In genomic region chr10:46375406-46375805, GRCh38 we compare ENCODE assay signal across 10 cellular contexts. TPM values are rescaled to one million over a fixed set of nuclear protein-coding genes. Genes with fewer than 3 reads are reported as not detected.
DNase-seq lines count a peak whose midpoint lies in the region; ATAC-seq and TF ChIP-seq lines count a peak whose summit lies in the region.
"Not testable (repeated sequence)": the region's sequence is repeated elsewhere in the genome, so short reads cannot be mapped to it uniquely, and the experiment has no call there.
"Had no signal": no experiment of that assay in that cellular context is flagged by ENCODE, and none has a peak within 500 bp of the region (broad histone marks: within the 10 kb centered on the region; RNA-seq: fewer than 3 reads in every experiment).

A gene with protein sequence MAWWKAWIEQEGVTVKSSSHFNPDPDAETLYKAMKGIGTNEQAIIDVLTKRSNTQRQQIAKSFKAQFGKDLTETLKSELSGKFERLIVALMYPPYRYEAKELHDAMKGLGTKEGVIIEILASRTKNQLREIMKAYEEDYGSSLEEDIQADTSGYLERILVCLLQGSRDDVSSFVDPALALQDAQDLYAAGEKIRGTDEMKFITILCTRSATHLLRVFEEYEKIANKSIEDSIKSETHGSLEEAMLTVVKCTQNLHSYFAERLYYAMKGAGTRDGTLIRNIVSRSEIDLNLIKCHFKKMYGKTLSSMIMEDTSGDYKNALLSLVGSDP (plus strand): TSS chr10:46375776. CDS start chr10:46375852, 76 bp downstream.

- not testable (repeated sequence) for TF ChIP-seq CTCF in IMR-90 (conservative IDR thresholded peaks at IDR 0.05; ENCODE audit: low read depth, low read length); brain microvascular endothelial cell (IDR thresholded peaks at IDR 0.05; ENCODE audit: low read depth, low read length, missing control alignments); heart right ventricle (IDR thresholded peaks at IDR 0.05); mesothelial cell of epicardium (IDR thresholded peaks at IDR 0.05; ENCODE audit: unreplicated experiment); upper lobe of left lung (IDR thresholded peaks at IDR 0.05)

- peak within 1 kb of the TSS; percentile 56; the same call in 1 of the 2 replicates for H3K4ac ChIP-seq in IMR-90 (ENCODE audit: low read depth, low read length)

- H3K56ac ChIP-seq in IMR-90 (ENCODE audit: extremely low read depth, insufficient read depth, low read length), result not testable (repeated sequence)

- TF ChIP-seq EP300 in upper lobe of left lung (IDR thresholded peaks at IDR 0.05), result not testable (repeated sequence)

- H3K4me1 ChIP-seq in IMR-90 (ENCODE audit: control insufficient read depth, insufficient read depth, low read length); heart right ventricle; upper lobe of left lung: not testable (repeated sequence)

- not testable (repeated sequence) for ATAC-seq in IMR-90 (ENCODE audit: low read depth); upper lobe of left lung (ENCODE audit: low FRiP score in 2 of 2)
- ATAC-seq in esophagus mucosa, result peak; percentile 75
- peak in 6 of 8 donors; percentile 12 to 66 (median 39) for ATAC-seq in heart right ventricle
- peak; percentile 63 for ATAC-seq in left lobe of liver

- peak within 1 kb of the TSS; percentile 67 for H2AK5ac ChIP-seq in IMR-90 (ENCODE audit: low read depth, low read length)

- WGBS in IMR-90 (ENCODE audit: extremely low coverage in 2 of 2, insufficient read length in 1 of 2), 2 experiments, result no CpG with 5 or more reads among the region's 11 CpGs
- WGBS in heart right ventricle, 2 donors, result 89 to 98% methylated on average over 3 to 6 of the region's 11 CpGs
- 100% methylated on average over 2 of the region's 11 CpGs; no CpG with 5 or more reads in 1 of the 2 donors for WGBS in upper lobe of left lung, 2 donors

- not testable (repeated sequence) for H3K27ac ChIP-seq in IMR-90 (ENCODE audit: insufficient read depth, low read length); heart right ventricle; upper lobe of left lung
- H3K27ac ChIP-seq in brain microvascular endothelial cell, result peak within 1 kb of the TSS; percentile 6

- TF ChIP-seq RAD21 in IMR-90 (IDR thresholded peaks at IDR 0.05; ENCODE audit: low read length), result not testable (repeated sequence)

- H2BK15ac ChIP-seq in IMR-90 (ENCODE audit: low read depth, low read length), result not testable (repeated sequence)

- H3K27me3 Mint-ChIP-seq in mesothelial cell of epicardium (ENCODE audit: low read depth), result not testable (repeated sequence)

- not testable (repeated sequence) for H3K9me3 ChIP-seq in IMR-90 (ENCODE audit: control insufficient read depth, insufficient read depth, low read length); heart right ventricle; upper lobe of left lung

- not testable (repeated sequence) for H4K8ac ChIP-seq in IMR-90 (ENCODE audit: low read depth in 2 of 2, low read length in 2 of 2)

- not testable (repeated sequence) for H3K36me3 ChIP-seq in IMR-90 (ENCODE audit: control insufficient read depth, insufficient read depth, low read length); brain microvascular endothelial cell (replicated peaks); heart right ventricle; upper lobe of left lung

- not testable (repeated sequence) for H4K5ac ChIP-seq in IMR-90 (ENCODE audit: low read depth, low read length)

- not testable (repeated sequence) for H3K9me1 ChIP-seq in IMR-90 (ENCODE audit: insufficient read depth, low read length)

- H2BK20ac ChIP-seq in IMR-90 (ENCODE audit: low read depth, low read length), result peak within 1 kb of the TSS; percentile 72; the same call in 1 of the 2 replicates

- peak within 1 kb of the TSS; percentile 83 for H2BK120ac ChIP-seq in IMR-90 (ENCODE audit: low read depth, low read length)

- POLR2A ChIA-PET in IMR-90 (lab: Charles Lee; ENCODE audit: unreplicated experiment), result not testable (repeated sequence)

- H3K4me3 Mint-ChIP-seq in mesothelial cell of epicardium, result not testable (repeated sequence)

- H4K91ac ChIP-seq in IMR-90 (ENCODE audit: insufficient read depth, low read depth, low read length), result not testable (repeated sequence)

- H3K4me3 ChIP-seq in IMR-90 (ENCODE audit: insufficient read depth, low read depth, low read length); brain microvascular endothelial cell (ENCODE audit: low read depth, low read length); heart right ventricle; upper lobe of left lung: not testable (repeated sequence)

- H3K23ac ChIP-seq in IMR-90 (ENCODE audit: low read depth, low read length), result not testable (repeated sequence)

- not testable (repeated sequence) for H3K18ac ChIP-seq in IMR-90 (ENCODE audit: low read depth, low read length)

- CTCF ChIA-PET in IMR-90 (lab: Yijun Ruan, JAX), result not testable (repeated sequence)

- peak within 1 kb of the TSS; percentile 72 for H2BK5ac ChIP-seq in IMR-90 (ENCODE audit: low read depth, low read length, poor library complexity, severe bottlenecking)

- not testable (repeated sequence) for BruUV-seq in IMR-90 (replicated peaks; lab: Mats Ljungman, UMichigan)

- H3K79me1 ChIP-seq in IMR-90 (ENCODE audit: low read depth in 1 of 2, low read length in 2 of 2), result not testable (repeated sequence)

- H2AK9ac ChIP-seq in IMR-90 (replicated peaks; ENCODE audit: low read depth, low read length, poor library complexity), result not testable (repeated sequence)

- H3K9me3 Mint-ChIP-seq in mesothelial cell of epicardium, result not testable (repeated sequence)

- H3K4me2 ChIP-seq in IMR-90 (ENCODE audit: low read depth, low read length), result not testable (repeated sequence)

- H3K14ac ChIP-seq in IMR-90 (replicated peaks; ENCODE audit: low read depth, low read length), result not testable (repeated sequence)

- intact Hi-C loops in IMR-90 (cut with micrococcal nuclease); heart right ventricle (cut with DNase I): not testable (repeated sequence)

- H3K27ac Mint-ChIP-seq in mesothelial cell of epicardium, result peak within 1 kb of the TSS; percentile 50

- not testable (repeated sequence) for H3K4me1 Mint-ChIP-seq in mesothelial cell of epicardium

- H3K9ac ChIP-seq in IMR-90 (ENCODE audit: low read depth, low read length), result not testable (repeated sequence)

- TF ChIP-seq POLR2A in IMR-90 (IDR thresholded peaks at IDR 0.05; ENCODE audit: low read depth, low read length); upper lobe of left lung (IDR thresholded peaks at IDR 0.05): not testable (repeated sequence)

- dilution Hi-C loops in IMR-90 (cut with HindIII; ENCODE audit: low sequenced_read_pairs, unreplicated experiment), result not testable (repeated sequence)

- in situ Hi-C loops in IMR-90 (cut with MboI; ENCODE audit: low sequenced_read_pairs); brain microvascular endothelial cell (cut with HindIII; ENCODE audit: low pct_ligation_motif_present, low sequenced_read_pairs): not testable (repeated sequence)

- H3K27me3 ChIP-seq in IMR-90 (ENCODE audit: control insufficient read depth, insufficient read depth, low read length); brain microvascular endothelial cell (replicated peaks); heart right ventricle; upper lobe of left lung: not testable (repeated sequence)

- H4K20me1 ChIP-seq in IMR-90 (ENCODE audit: insufficient read depth, low read length), result not testable (repeated sequence)

- H3K36me3 Mint-ChIP-seq in mesothelial cell of epicardium, result not testable (repeated sequence)

- not testable (repeated sequence) for DNase-seq in A172 (ENCODE audit: low spot score); IMR-90; brain microvascular endothelial cell; heart right ventricle; left lobe of liver (ENCODE audit: low spot score); mesothelial cell of epicardium (ENCODE audit: low spot score in 2 of 2, unreplicated experiment in 2 of 2); upper lobe of left lung

- not testable (repeated sequence) for H2AFZ ChIP-seq in IMR-90 (replicated peaks; ENCODE audit: low read length, poor library complexity)

RNA-seq across cellular contexts. Expression of the gene that starts here (rescaled TPM):
- total RNA-seq in A172 (2014; rRNA removed; shearing (Covaris generic)), result 53.2 and 63.8 TPM in 2 replicates
- 0.18 and 0.28 TPM in 2 replicates for total RNA-seq in IMR-90 (2012; rRNA removed)
- 0.32 TPM in 2 replicates for polyA plus RNA-seq in IMR-90 (2012; rRNA removed)
- 0.15 TPM in 2 replicates for polyA plus RNA-seq in IMR-90 (2012; cell fraction: cytosol; rRNA removed)
- polyA plus RNA-seq in IMR-90 (2012; cell fraction: nucleus; rRNA removed; ENCODE audit: low replicate concordance), result 1.2 and 1.3 TPM in 2 replicates
- 193 TPM for total RNA-seq in esophagus mucosa
- 1 to 10 TPM in 3 of 10 donors, under 1 TPM in 1, not detected in 6; 0.31 to 1.7 (median 1.5) TPM for total RNA-seq in heart right ventricle
- polyA plus RNA-seq in heart right ventricle, result under 1 TPM; 0.04 to 0.22 TPM
- total RNA-seq in left lobe of liver, result 0.86 TPM
- total RNA-seq in mesothelial cell of epicardium, result 1.1 to 1.7 TPM (median 1.6 TPM) in 3 replicates
- 10 to 100 TPM; 10.5 to 45.3 (median 27.0) TPM for total RNA-seq in upper lobe of left lung
- total RNA-seq: K562, LHCN-M2 had no signal
- polyA plus RNA-seq: K562 had no signal

Comparison
In these comparisons a context has a peak if more than half of its experiments do, and no peak if none do; other contexts are left out.
1. Peak in ATAC-seq in left lobe of liver; RNA of the gene not detected or under 1 TPM.